20 cellular contexts compared by ENCODE assay signal in the genomic region with DNA sequence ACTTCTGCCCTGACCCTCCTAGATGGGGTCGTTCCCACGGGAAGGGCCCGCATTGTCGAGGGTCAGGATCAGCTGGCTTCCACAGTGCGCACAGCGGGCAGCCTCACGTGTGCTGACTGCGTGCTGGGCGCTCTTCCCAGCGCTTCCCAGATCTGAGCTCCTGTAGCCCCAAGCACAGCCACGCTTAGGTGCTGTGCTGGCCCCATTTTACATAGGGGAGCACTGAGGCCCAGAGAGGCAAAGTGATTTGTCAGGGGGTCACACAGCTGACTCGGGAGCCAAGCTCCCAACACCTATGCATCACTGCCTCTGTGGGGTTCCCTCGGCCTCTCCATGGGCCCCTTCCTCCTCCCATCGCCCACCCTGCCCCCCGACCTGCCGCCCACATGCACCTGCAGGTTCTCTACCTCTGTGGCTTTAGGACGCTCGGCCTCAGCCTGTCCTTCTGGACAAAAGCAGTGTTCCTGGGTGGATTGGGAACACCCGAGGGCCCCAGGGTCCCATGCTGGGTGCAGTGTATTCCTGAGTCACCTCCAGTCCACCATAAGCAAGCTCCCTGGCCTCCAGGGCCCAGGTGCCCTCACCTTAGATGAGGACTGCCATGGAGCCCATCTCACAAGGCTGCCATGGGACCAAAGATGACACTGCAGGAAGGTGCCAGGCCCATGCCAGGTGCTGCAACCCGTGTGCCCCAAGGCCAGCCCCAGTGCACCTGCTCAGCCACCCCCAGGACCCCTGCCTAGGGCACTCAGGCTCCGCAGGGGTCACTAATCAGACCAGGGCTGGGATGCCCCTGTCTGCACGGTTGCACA. TPM values are rescaled to one million over a fixed set of nuclear protein-coding genes. Genes with fewer than 3 reads are reported as not detected.
DNase-seq lines count a peak whose midpoint lies in the region; ATAC-seq and TF ChIP-seq lines count a peak whose summit lies in the region.
"Had no signal": no experiment of that assay in that cellular context is flagged by ENCODE, and none has a peak within 500 bp of the region (broad histone marks: within the 10 kb centered on the region; RNA-seq: fewer than 3 reads in every experiment).

No MANE protein-coding gene starts in this region.

- peaks cover 12% of the 10 kb centered on the region for H3K4me1 Mint-ChIP-seq in activated CD8-positive, alpha-beta memory T cell treated with anti-CD3 and anti-CD28 coated beads, Interleukin-2, amount 10 ng/mL, durations not matched to agents 7 days and 5 days
- H3K4me1 Mint-ChIP-seq in dendritic cell treated with granulocyte-macrophage colony-stimulating factor and Interleukin-4, amounts not matched to agents 40 ng/mL and 50 ng/mL, for 4 days (ENCODE audit: low read depth): peaks cover 64% of the 10 kb centered on the region
- H3K4me1 Mint-ChIP-seq: natural killer cell had no signal

- H3K4me3 Mint-ChIP-seq in activated CD8-positive, alpha-beta memory T cell treated with anti-CD3 and anti-CD28 coated beads, Interleukin-2, amount 10 ng/mL, durations not matched to agents 7 days and 5 days: no peak overlapping the region
- H3K4me3 Mint-ChIP-seq in dendritic cell treated with granulocyte-macrophage colony-stimulating factor and Interleukin-4, amounts not matched to agents 40 ng/mL and 50 ng/mL, for 4 days: no peak overlapping the region
- H3K4me3 Mint-ChIP-seq: natural killer cell, T-cell had no signal

- no peak for DNase-seq in activated CD8-positive, alpha-beta memory T cell treated with anti-CD3 and anti-CD28 coated beads, Interleukin-2, amount 10 ng/mL, durations not matched to agents 7 days and 5 days
- no peak for DNase-seq in activated CD8-positive, alpha-beta memory T cell treated with anti-CD3 and anti-CD28 coated beads, Interleukin-2, amount 50 U/mL, for 48 hours
- DNase-seq in NCI-H345 (lab: John Stamatoyannopoulos, UW) (peak; percentile 53), posterior vena cava (ENCODE audit: low spot score) (peak; percentile 66), NCI-H2107 treated with DMSO at 0.1 percent for 48 hours (lab: John Stamatoyannopoulos, UW; ENCODE audit: unreplicated experiment) (no peak), left ventricle myocardium superior (no peak)
- DNase-seq: activated CD4-positive, alpha-beta T cell treated with anti-CD3 and anti-CD28 coated beads for 48 hours; anterior cingulate cortex; effector CD4-positive, alpha-beta T cell; gastrocnemius medialis; mammary epithelial cell; natural killer cell; NCI-H1048; NCI-H2171; Right ventricle myocardium superior; T-cell had no signal

- no peaks in the 10 kb centered on the region for H3K36me3 Mint-ChIP-seq in activated CD8-positive, alpha-beta memory T cell treated with anti-CD3 and anti-CD28 coated beads, Interleukin-2, amount 10 ng/mL, durations not matched to agents 7 days and 5 days
- peaks cover 28% of the 10 kb centered on the region for H3K36me3 Mint-ChIP-seq in dendritic cell treated with granulocyte-macrophage colony-stimulating factor and Interleukin-4, amounts not matched to agents 40 ng/mL and 50 ng/mL, for 4 days (ENCODE audit: low read depth)
- H3K36me3 Mint-ChIP-seq: natural killer cell had no signal

- no peak overlapping the region for H3K27ac Mint-ChIP-seq in activated CD8-positive, alpha-beta memory T cell treated with anti-CD3 and anti-CD28 coated beads, Interleukin-2, amount 10 ng/mL, durations not matched to agents 7 days and 5 days
- H3K27ac Mint-ChIP-seq in dendritic cell treated with granulocyte-macrophage colony-stimulating factor and Interleukin-4, amounts not matched to agents 40 ng/mL and 50 ng/mL, for 4 days: peak overlapping the region; percentile 60
- H3K27ac Mint-ChIP-seq: natural killer cell, T-cell had no signal

- CTCF ChIA-PET in activated CD8-positive, alpha-beta memory T cell treated with anti-CD3 and anti-CD28 coated beads, Interleukin-2, amount 10 ng/mL, durations not matched to agents 7 days and 5 days (lab: Charles Lee): interaction anchor here (1.6 to 1.7 kb wide), 2 partner anchors 18 to 147 kb away, joined by 4 to 5 read pairs; no protein-coding TSS in a partner anchor

- ATAC-seq in activated CD8-positive, alpha-beta memory T cell treated with anti-CD3 and anti-CD28 coated beads, Interleukin-2, amount 10 ng/mL, durations not matched to agents 7 days and 5 days: peak; percentile 73
- ATAC-seq in GM18505 (IDR thresholded peaks at IDR 0.05; ENCODE audit: unreplicated experiment) (no peak), left ventricle myocardium superior (no peak)
- ATAC-seq: gastrocnemius medialis, sciatic nerve had no signal

- intact Hi-C loops in dendritic cell treated with granulocyte-macrophage colony-stimulating factor and Interleukin-4, amounts not matched to agents 40 ng/mL and 50 ng/mL, for 4 days (cut with micrococcal nuclease): no loop called here
- intact Hi-C loops in posterior vena cava (cut with DNase I) (no loop called here), left ventricle myocardium superior (cut with micrococcal nuclease) (no loop called here)

- no peaks in the 10 kb centered on the region for H3K9me3 Mint-ChIP-seq in activated CD8-positive, alpha-beta memory T cell treated with anti-CD3 and anti-CD28 coated beads, Interleukin-2, amount 10 ng/mL, durations not matched to agents 7 days and 5 days (ENCODE audit: low read depth)
- no peaks in the 10 kb centered on the region for H3K9me3 Mint-ChIP-seq in dendritic cell treated with granulocyte-macrophage colony-stimulating factor and Interleukin-4, amounts not matched to agents 40 ng/mL and 50 ng/mL, for 4 days
- H3K9me3 Mint-ChIP-seq: natural killer cell, T-cell had no signal

- no peaks in the 10 kb centered on the region for H3K27me3 Mint-ChIP-seq in activated CD8-positive, alpha-beta memory T cell treated with anti-CD3 and anti-CD28 coated beads, Interleukin-2, amount 10 ng/mL, durations not matched to agents 7 days and 5 days
- H3K27me3 Mint-ChIP-seq in dendritic cell treated with granulocyte-macrophage colony-stimulating factor and Interleukin-4, amounts not matched to agents 40 ng/mL and 50 ng/mL, for 4 days: no peaks in the 10 kb centered on the region
- H3K27me3 Mint-ChIP-seq: T-cell had no signal

- no peak for TF ChIP-seq POLR2A in GM18505 (IDR thresholded peaks at IDR 0.05; ENCODE audit: borderline replicate concordance, extremely low read depth, insufficient read depth, insufficient read length)

RNA-seq across cellular contexts. Expression of a gene that starts 23.3 kb away (rescaled TPM):
- not detected for total RNA-seq in activated CD8-positive, alpha-beta memory T cell treated with anti-CD3 and anti-CD28 coated beads, Interleukin-2, amount 10 ng/mL, durations not matched to agents 7 days and 5 days
- total RNA-seq in posterior vena cava (10 to 100 TPM; 21.1 to 24.4 TPM), left ventricle myocardium superior (5.3 TPM)
- total RNA-seq: mammary epithelial cell, natural killer cell had no signal

RNA-seq across cellular contexts. Expression of a gene that starts 58.8 kb away (rescaled TPM):
- not detected for total RNA-seq in activated CD8-positive, alpha-beta memory T cell treated with anti-CD3 and anti-CD28 coated beads, Interleukin-2, amount 10 ng/mL, durations not matched to agents 7 days and 5 days
- total RNA-seq in posterior vena cava (not detected), left ventricle myocardium superior (not detected)
- total RNA-seq: gastrocnemius medialis, kidney epithelial cell, mammary epithelial cell, natural killer cell, Right ventricle myocardium superior, sciatic nerve had no signal

Comparison
In these comparisons a context has a peak if more than half of its experiments do, and no peak if none do; other contexts are left out.
1. DNase-seq: peak in NCI-H345 (single experiment) and posterior vena cava (single experiment); none in activated CD8-positive, alpha-beta memory T cell treated with anti-CD3 and anti-CD28 coated beads, Interleukin-2, amount 10 ng/mL, durations not matched to agents 7 days and 5 days (single experiment), activated CD8-positive, alpha-beta memory T cell treated with anti-CD3 and anti-CD28 coated beads, Interleukin-2, amount 50 U/mL, for 48 hours (single experiment), NCI-H2107 treated with DMSO at 0.1 percent for 48 hours (single experiment) and left ventricle myocardium superior (single experiment).